Comparison of ENCODE assay signal across 8 cellular contexts in genomic region chr6:150857062-150857905, GRCh38. TPM values are rescaled to one million over a fixed set of nuclear protein-coding genes. Genes with fewer than 3 reads are reported as not detected.
DNase-seq lines count a peak whose midpoint lies in the region; ATAC-seq, FAIRE-seq and TF ChIP-seq lines count a peak whose summit lies in the region.

No MANE protein-coding gene starts in this region.

- no peak for TF ChIP-seq CTCF in neural progenitor cell (IDR thresholded peaks at IDR 0.05)

- no peaks in the 10 kb centered on the region for H3K9me3 Mint-ChIP-seq in neural progenitor cell

- H3K27me3 Mint-ChIP-seq in neural progenitor cell (ENCODE audit: insufficient read depth, low read depth) = no peaks in the 10 kb centered on the region

- no peaks in the 10 kb centered on the region for H3K36me3 ChIP-seq in neural progenitor cell

- no peaks in the 10 kb centered on the region for H3K27me3 ChIP-seq in neural progenitor cell

- ATAC-seq in HG03175 (IDR thresholded peaks at IDR 0.05; ENCODE audit: unreplicated experiment) = no peak
- no peak for ATAC-seq in HG02759 (IDR thresholded peaks at IDR 0.05; ENCODE audit: unreplicated experiment)
- no peak for ATAC-seq in GM21786 (IDR thresholded peaks at IDR 0.05; ENCODE audit: unreplicated experiment)

- no peak overlapping the region for H3K4me3 ChIP-seq in neural progenitor cell

- H2AFZ ChIP-seq in neural progenitor cell (replicated peaks) = peak overlapping the region; percentile 30

- H3K9me3 ChIP-seq in neural progenitor cell (ENCODE audit: low read depth) = no peaks in the 10 kb centered on the region

- FAIRE-seq in endometrium (lab: Jason Lieb, UNC) = peak; percentile 73

- H3K4me2 ChIP-seq in neural progenitor cell = no peak overlapping the region

- H3F3A ChIP-seq in neural progenitor cell (ENCODE audit: low read depth) = no peaks in the 10 kb centered on the region

- peaks cover 19% of the 10 kb centered on the region for H3K36me3 Mint-ChIP-seq in neural progenitor cell

- H3K27ac ChIP-seq in neural progenitor cell = no peak overlapping the region

- no peak overlapping the region for H3K27ac Mint-ChIP-seq in neural progenitor cell

- no peak overlapping the region for H3K9ac ChIP-seq in neural progenitor cell

- no peaks in the 10 kb centered on the region for H3K4me1 ChIP-seq in neural progenitor cell

- no peak overlapping the region for H3K4me3 Mint-ChIP-seq in neural progenitor cell

- H3K79me2 ChIP-seq in neural progenitor cell (ENCODE audit: low read depth) = no peaks in the 10 kb centered on the region

- H3K4me1 Mint-ChIP-seq in neural progenitor cell = no peaks in the 10 kb centered on the region

- peak; percentile 98 for DNase-seq in EH (ENCODE audit: low read depth)
- peak; percentile 15 for DNase-seq in NOMO-1 treated with DMSO at 0.1 percent for 48 hours (lab: John Stamatoyannopoulos, UW; ENCODE audit: unreplicated experiment)
- no peak for DNase-seq in neural progenitor cell (ENCODE audit: low spot score)
- no peak for DNase-seq in stimulated activated CD4-positive, alpha-beta T cell treated with anti-CD3 and anti-CD28 coated beads, Interleukin-1b, Interleukin-23, amount 100 ng/mL, for 48 hours

- H4K20me1 ChIP-seq in neural progenitor cell (ENCODE audit: low read depth) = no peaks in the 10 kb centered on the region

RNA-seq across cellular contexts. Expression of gene MTHFD1L, which starts 8.2 kb away (rescaled TPM):
- 26.3 and 32.5 TPM in 2 replicates for total RNA-seq in neural progenitor cell (ENCODE audit: low replicate concordance)

Comparison
In these comparisons a context has a peak if more than half of its experiments do, and no peak if none do; other contexts are left out.
1. DNase-seq: peak in EH (single experiment) and NOMO-1 treated with DMSO at 0.1 percent for 48 hours (single experiment); none in neural progenitor cell (single experiment) and stimulated activated CD4-positive, alpha-beta T cell treated with anti-CD3 and anti-CD28 coated beads, Interleukin-1b, Interleukin-23, amount 100 ng/mL, for 48 hours (single experiment).